In genomic region chr1:36570478-36571060, GRCh38 we compare ENCODE assay signal across 22 cellular contexts.
"Had no signal": no experiment of that assay in that cellular context is flagged by ENCODE, and none has a peak within 500 bp of the region (broad histone marks: within the 10 kb centered on the region; RNA-seq: fewer than 3 reads in every experiment).

No MANE protein-coding gene starts in this region.

- H3K4me1 Mint-ChIP-seq: nephron had no signal

- DNase-seq: activated CD4-positive, alpha-beta T cell treated with anti-CD3 and anti-CD28 coated beads for 4 hours; activated CD4-positive, alpha-beta T cell treated with anti-CD3 and anti-CD28 coated beads, Interleukin-2, amount 50 U/mL, for 4 hours; activated naive CD4-positive, alpha-beta T cell treated with anti-CD3 and anti-CD28 coated beads for 36 hours; activated T-cell treated with anti-CD3 and anti-CD28 coated beads for 4 hours; activated T-cell treated with anti-CD3 and anti-CD28 coated beads, Interleukin-2, amount 50 U/mL, for 72 hours; amniotic stem cell; brain microvascular endothelial cell; caudate nucleus; foreskin keratinocyte; heart right ventricle; left lung; mammary epithelial cell; right cardiac atrium; stimulated activated CD4-positive, alpha-beta T cell treated with anti-CD3 and anti-CD28 coated beads, Interleukin-2, amount 100 ng/mL, for 48 hours; stimulated activated naive CD4-positive, alpha-beta T cell treated with Interleukin-2 at 50 U/mL for 16 hours; uterus had no signal

- H3K4me3 ChIP-seq: esophagus muscularis mucosa, heart right ventricle, left lung, pancreas, tibial nerve, uterus had no signal

- H3K4me1 ChIP-seq: esophagus muscularis mucosa, foreskin keratinocyte, heart right ventricle, left lung, pancreas, tibial nerve, uterus had no signal

- H3K9me3 ChIP-seq: esophagus muscularis mucosa, heart right ventricle, left lung, pancreas, tibial nerve, uterus had no signal

- H3K4me3 Mint-ChIP-seq: activated naive CD4-positive, alpha-beta T cell treated with anti-CD3 and anti-CD28 coated beads for 36 hours; activated T-cell treated with anti-CD3 and anti-CD28 coated beads, Interleukin-2, amount 50 U/mL, for 72 hours; dendritic cell treated with granulocyte-macrophage colony-stimulating factor and Interleukin-4, amounts not matched to agents 40 ng/mL and 50 ng/mL, for 4 days; nephron had no signal

- FAIRE-seq: astrocyte, pancreas had no signal

- H3K36me3 ChIP-seq: brain microvascular endothelial cell, esophagus muscularis mucosa, heart right ventricle, left lung, pancreas, tibial nerve, uterus had no signal

- H3K27ac Mint-ChIP-seq: activated naive CD4-positive, alpha-beta T cell treated with anti-CD3 and anti-CD28 coated beads for 36 hours; activated T-cell treated with anti-CD3 and anti-CD28 coated beads, Interleukin-2, amount 50 U/mL, for 72 hours; dendritic cell treated with granulocyte-macrophage colony-stimulating factor and Interleukin-4, amounts not matched to agents 40 ng/mL and 50 ng/mL, for 4 days; nephron had no signal

- H3K27ac ChIP-seq: brain microvascular endothelial cell, esophagus muscularis mucosa, foreskin keratinocyte, heart right ventricle, left lung, pancreas, tibial nerve, uterus had no signal

- ATAC-seq: activated T-cell treated with anti-CD3 and anti-CD28 coated beads, Interleukin-2, amount 50 U/mL, for 72 hours; foreskin keratinocyte; heart right ventricle; left lung; pancreas; right cardiac atrium had no signal

- H3K27me3 ChIP-seq: brain microvascular endothelial cell, pancreas had no signal

- H3K9me3 Mint-ChIP-seq: activated naive CD4-positive, alpha-beta T cell treated with anti-CD3 and anti-CD28 coated beads for 36 hours; activated T-cell treated with anti-CD3 and anti-CD28 coated beads, Interleukin-2, amount 50 U/mL, for 72 hours; dendritic cell treated with granulocyte-macrophage colony-stimulating factor and Interleukin-4, amounts not matched to agents 40 ng/mL and 50 ng/mL, for 4 days; nephron had no signal
